ENCODE assay signal across 25 cellular contexts in genomic region chr5:82922086-82922734, GRCh38.
DNase-seq lines count a peak whose midpoint lies in the region; TF ChIP-seq lines count a peak whose summit lies in the region.
"Had no signal": no experiment of that assay in that cellular context is flagged by ENCODE, and none has a peak within 500 bp of the region (broad histone marks: within the 10 kb centered on the region; RNA-seq: fewer than 3 reads in every experiment).

No MANE protein-coding gene starts in this region.

- DNase-seq in midbrain (lab: John Stamatoyannopoulos, UW) (peak; percentile 70), superior temporal gyrus (ENCODE audit: extremely low spot score) (peak; percentile 77), glomerular visceral epithelial cell (ENCODE audit: extremely low spot score) (no peak), GM13977 (ENCODE audit: low spot score) (no peak), AG08396 (ENCODE audit: low spot score) (no peak)
- DNase-seq: activated CD4-positive, alpha-beta T cell treated with anti-CD3 and anti-CD28 coated beads for 4 hours; activated T-cell treated with anti-CD3 and anti-CD28 coated beads, Interleukin-2, amount 50 U/mL, for 4 hours; CD4-positive, CD25-positive, alpha-beta regulatory T cell; cortex of kidney; gastrocnemius medialis; GOT3; kidney; lower lobe of right lung; MV-4-11; NCI-H1694; NCI-H774; OCI-M1; retina; stimulated activated CD4-positive, alpha-beta T cell treated with anti-CD3 and anti-CD28 coated beads, Interleukin-4, amount 100 ng/mL, for 1 hour; T-helper 2 cell; testis had no signal

- no peaks in the 10 kb centered on the region for H3K9me3 ChIP-seq in HUES48 (ENCODE audit: control insufficient read depth, insufficient read depth, low read length)
- H3K9me3 ChIP-seq: gastrocnemius medialis, lower lobe of right lung, neutrophil, testis, vagina had no signal

- H3K27ac ChIP-seq in HUES48 (ENCODE audit: low read depth, low read length) (peak overlapping the region; percentile 14), cingulate gyrus (ENCODE audit: low read depth, low read length) (peak overlapping the region; percentile 16)
- H3K27ac ChIP-seq: gastrocnemius medialis, lower lobe of right lung, neutrophil, testis, vagina had no signal

- no peak overlapping the region for H3K9ac ChIP-seq in HUES48 (ENCODE audit: low read depth, low read length)

- no peaks in the 10 kb centered on the region for H3K36me3 ChIP-seq in HUES48 (ENCODE audit: control insufficient read depth, insufficient read depth, low read length)
- H3K36me3 ChIP-seq: gastrocnemius medialis, lower lobe of right lung, neutrophil, vagina had no signal

- no peaks in the 10 kb centered on the region for H3K27me3 ChIP-seq in HUES48 (ENCODE audit: control insufficient read depth, insufficient read depth, low read length)
- H3K27me3 ChIP-seq: gastrocnemius medialis, neutrophil, testis, vagina had no signal

- no peak for TF ChIP-seq CTCF in GM13977 (IDR thresholded peaks at IDR 0.05; ENCODE audit: extremely low read depth, insufficient read depth, missing control alignments)

- H3K4me3 ChIP-seq in HUES48 (ENCODE audit: low read depth, low read length) = no peak overlapping the region
- H3K4me3 ChIP-seq: gastrocnemius medialis, lower lobe of right lung, testis, vagina had no signal

- no peaks in the 10 kb centered on the region for H3K4me1 ChIP-seq in HUES48 (ENCODE audit: control insufficient read depth, insufficient read depth, low read length)
- H3K4me1 ChIP-seq: gastrocnemius medialis, testis, vagina had no signal

- in situ Hi-C loops in GM13977 (cut with MboI; ENCODE audit: low pct_unique_long_range_greater_than_20kb, low sequenced_read_pairs, unreplicated experiment) = no loop called here

Comparison
In these comparisons a context has a peak if more than half of its experiments do, and no peak if none do; other contexts are left out.
1. DNase-seq: peak in midbrain (single experiment) and superior temporal gyrus (single experiment); none in glomerular visceral epithelial cell (single experiment), GM13977 (single experiment) and AG08396 (single experiment).